In the genomic region with DNA sequence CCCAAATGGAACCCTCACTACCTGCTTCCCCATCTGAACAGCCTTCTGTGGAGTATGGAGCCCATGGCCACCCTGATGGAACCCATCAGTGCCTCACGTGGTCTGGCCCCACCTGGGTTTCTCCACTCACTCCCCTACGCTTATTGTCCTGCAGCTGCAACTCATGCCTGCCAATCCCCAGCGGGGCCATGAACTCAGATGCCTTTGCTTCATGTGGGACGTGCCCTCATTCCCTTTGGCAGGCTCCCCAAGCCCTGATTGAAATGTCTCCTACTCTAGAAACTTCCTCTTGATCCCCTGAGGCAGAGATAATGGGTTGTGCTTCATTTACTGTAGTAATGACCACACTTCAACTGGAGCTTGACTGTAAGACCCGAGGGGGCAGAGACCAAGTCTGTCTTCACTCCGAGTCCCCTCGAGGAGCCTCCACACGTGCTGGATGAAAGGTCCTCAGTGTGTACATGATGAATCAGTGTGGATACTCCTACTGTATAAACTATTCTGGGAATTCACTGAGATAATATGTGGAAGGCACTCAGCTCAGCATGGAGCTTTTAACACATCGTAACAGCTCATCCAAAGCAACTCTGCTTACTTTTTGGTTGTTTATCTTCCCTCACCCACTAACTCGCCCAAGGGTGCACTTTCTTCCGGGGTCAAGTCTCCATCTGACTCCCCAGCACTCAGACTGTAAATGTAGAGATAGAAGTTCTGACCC, we compare ENCODE assay signal across 18 cellular contexts.
DNase-seq lines count a peak whose midpoint lies in the region; ATAC-seq and TF ChIP-seq lines count a peak whose summit lies in the region.
"Had no signal": no experiment of that assay in that cellular context is flagged by ENCODE, and none has a peak within 500 bp of the region (broad histone marks: within the 10 kb centered on the region; RNA-seq: fewer than 3 reads in every experiment).

No MANE protein-coding gene starts in this region.

- H2BK15ac ChIP-seq in mesendoderm (replicated peaks; ENCODE audit: low read depth), result no peak overlapping the region

- H3K23ac ChIP-seq in mesendoderm (ENCODE audit: low read length), result no peak overlapping the region

- H3K4me3 ChIP-seq in AG10803 (ENCODE audit: low read length) (no peak overlapping the region), mesendoderm (ENCODE audit: low read length) (no peak overlapping the region), GM23338 (no peak overlapping the region)
- H3K4me3 ChIP-seq: thyroid gland had no signal

- H3K79me2 ChIP-seq in mesendoderm (ENCODE audit: control insufficient read depth, insufficient read depth, low read length), result no peaks in the 10 kb centered on the region
- no peaks in the 10 kb centered on the region for H3K79me2 ChIP-seq in GM23338 (replicated peaks; ENCODE audit: insufficient read depth)

- H3K4me3 Mint-ChIP-seq in dendritic cell treated with granulocyte-macrophage colony-stimulating factor and Interleukin-4, amounts not matched to agents 40 ng/mL and 50 ng/mL, for 4 days, result no peak overlapping the region
- no peak overlapping the region for H3K4me3 Mint-ChIP-seq in GM23338
- no peak overlapping the region for H3K4me3 Mint-ChIP-seq in naive thymus-derived CD8-positive, alpha-beta T cell
- H3K4me3 Mint-ChIP-seq: activated naive CD8-positive, alpha-beta T cell treated with anti-CD3 and anti-CD28 coated beads, Interleukin-2, amount 10 ng/mL, durations not matched to agents 7 days and 5 days; memory B cell; WTC11 had no signal

- H3K27me3 Mint-ChIP-seq in dendritic cell treated with granulocyte-macrophage colony-stimulating factor and Interleukin-4, amounts not matched to agents 40 ng/mL and 50 ng/mL, for 4 days, result no peaks in the 10 kb centered on the region
- H3K27me3 Mint-ChIP-seq in GM23338 (ENCODE audit: insufficient read depth, low read depth, poor library complexity), result no peaks in the 10 kb centered on the region
- H3K27me3 Mint-ChIP-seq in naive thymus-derived CD8-positive, alpha-beta T cell, result no peaks in the 10 kb centered on the region
- H3K27me3 Mint-ChIP-seq: activated naive CD8-positive, alpha-beta T cell treated with anti-CD3 and anti-CD28 coated beads, Interleukin-2, amount 10 ng/mL, durations not matched to agents 7 days and 5 days; memory B cell had no signal

- H3K4ac ChIP-seq in mesendoderm (ENCODE audit: low read depth, low read length), result no peak overlapping the region

- WGBS in mesendoderm (ENCODE audit: extremely low coverage, insufficient coverage, low lambda C conversion rate), result no CpG with 5 or more reads among the region's 11 CpGs

- intact Hi-C loops in dendritic cell treated with granulocyte-macrophage colony-stimulating factor and Interleukin-4, amounts not matched to agents 40 ng/mL and 50 ng/mL, for 4 days (cut with micrococcal nuclease), result loop anchor here (5.0 kb wide), 1 partner anchor 81 kb away; no protein-coding TSS in a partner anchor

- no peak overlapping the region for H4K5ac ChIP-seq in mesendoderm (ENCODE audit: low read length)

- H3K79me1 ChIP-seq in mesendoderm (ENCODE audit: low read length), result no peaks in the 10 kb centered on the region

- H4K8ac ChIP-seq in mesendoderm (ENCODE audit: low read depth, low read length), result no peak overlapping the region

- ATAC-seq in GM23338, result no peak
- ATAC-seq in naive thymus-derived CD8-positive, alpha-beta T cell, result no peak
- ATAC-seq: SK-N-SH treated with all-trans-retinoic acid at 6 μM for 48 hours, WTC11 had no signal

- no peaks in the 10 kb centered on the region for H3K9me3 Mint-ChIP-seq in dendritic cell treated with granulocyte-macrophage colony-stimulating factor and Interleukin-4, amounts not matched to agents 40 ng/mL and 50 ng/mL, for 4 days
- H3K9me3 Mint-ChIP-seq in GM23338, result no peaks in the 10 kb centered on the region
- H3K9me3 Mint-ChIP-seq in naive thymus-derived CD8-positive, alpha-beta T cell, result no peaks in the 10 kb centered on the region
- H3K9me3 Mint-ChIP-seq: memory B cell, WTC11 had no signal

- H3K4me1 ChIP-seq in mesendoderm (ENCODE audit: control insufficient read depth, low read depth, low read length), result peaks cover 3% of the 10 kb centered on the region
- peaks cover 7% of the 10 kb centered on the region; the same call in 1 of the 2 replicates for H3K4me1 ChIP-seq in GM23338 (ENCODE audit: insufficient read depth)

- H3F3A ChIP-seq in GM23338 (replicated peaks; ENCODE audit: low read depth), result no peaks in the 10 kb centered on the region

- no peak overlapping the region for H2AFZ ChIP-seq in GM23338

- H3K27me3 ChIP-seq in mesendoderm (ENCODE audit: insufficient read depth, low read length, poor library complexity), result no peaks in the 10 kb centered on the region
- no peaks in the 10 kb centered on the region for H3K27me3 ChIP-seq in GM23338 (ENCODE audit: insufficient read depth)
- H3K27me3 ChIP-seq: thyroid gland had no signal

- H3K27ac ChIP-seq in mesendoderm (ENCODE audit: low read depth, low read length) (no peak overlapping the region), GM23338 (ENCODE audit: low read depth) (no peak overlapping the region)
- H3K27ac ChIP-seq: thyroid gland had no signal

- H3K56ac ChIP-seq in mesendoderm (ENCODE audit: low read length), result no peak overlapping the region

- no peak overlapping the region for H2BK120ac ChIP-seq in mesendoderm (ENCODE audit: low read depth, low read length)

- H3K4me1 Mint-ChIP-seq in dendritic cell treated with granulocyte-macrophage colony-stimulating factor and Interleukin-4, amounts not matched to agents 40 ng/mL and 50 ng/mL, for 4 days (ENCODE audit: low read depth), result peaks cover 77% of the 10 kb centered on the region
- H3K4me1 Mint-ChIP-seq in GM23338, result peaks cover 12% of the 10 kb centered on the region
- H3K4me1 Mint-ChIP-seq in naive thymus-derived CD8-positive, alpha-beta T cell, result peaks cover 18 to 51% (median 37%) of the 10 kb centered on the region in 4 donors

- TF ChIP-seq POLR2A in erythroblast (IDR thresholded peaks at IDR 0.05; ENCODE audit: low read length), result no peak

- H4K20me1 ChIP-seq in GM23338 (replicated peaks; ENCODE audit: insufficient read depth), result no peaks in the 10 kb centered on the region

- no peak overlapping the region for H2BK5ac ChIP-seq in mesendoderm (ENCODE audit: low read length)

- peak overlapping the region; percentile 2 for H3K27ac Mint-ChIP-seq in dendritic cell treated with granulocyte-macrophage colony-stimulating factor and Interleukin-4, amounts not matched to agents 40 ng/mL and 50 ng/mL, for 4 days
- H3K27ac Mint-ChIP-seq in GM23338, result no peak overlapping the region; the same call in 1 of the 2 replicates
- H3K27ac Mint-ChIP-seq in naive thymus-derived CD8-positive, alpha-beta T cell, result peak overlapping the region in 1 of 10 donors; percentile 65
- H3K27ac Mint-ChIP-seq: activated naive CD8-positive, alpha-beta T cell treated with anti-CD3 and anti-CD28 coated beads, Interleukin-2, amount 10 ng/mL, durations not matched to agents 7 days and 5 days; memory B cell; WTC11 had no signal

- no peak overlapping the region for H2AK5ac ChIP-seq in mesendoderm (ENCODE audit: low read length)

- TF ChIP-seq CTCF in AG10803 (conservative IDR thresholded peaks at IDR 0.05; ENCODE audit: low read length) (no peak), GM23338 (conservative IDR thresholded peaks at IDR 0.05; ENCODE audit: low read depth in 2 of 2) (no peak)

- no peaks in the 10 kb centered on the region for H3K9me2 ChIP-seq in GM23338 (ENCODE audit: insufficient read depth)

- no peak overlapping the region for H3K9ac ChIP-seq in mesendoderm (ENCODE audit: low read length)

- DNase-seq in AG10803 (ENCODE audit: low read depth), result peak; percentile 14
- DNase-seq in M059J (ENCODE audit: low read depth), result peak; percentile 32
- DNase-seq in mesendoderm, result peak; percentile 10
- no peak for DNase-seq in erythroblast (lab: John Stamatoyannopoulos, UW)
- DNase-seq in cortex of kidney (lab: John Stamatoyannopoulos, UW), result no peak
- DNase-seq in GM23338 (ENCODE audit: low spot score), result no peak
- DNase-seq in naive thymus-derived CD8-positive, alpha-beta T cell, result no peak
- DNase-seq: activated CD8-positive, alpha-beta memory T cell treated with anti-CD3 and anti-CD28 coated beads, Interleukin-2, amount 50 U/mL, for 48 hours; activated naive CD8-positive, alpha-beta T cell treated with anti-CD3 and anti-CD28 coated beads, Interleukin-2, amount 10 ng/mL, durations not matched to agents 7 days and 5 days; dermis blood vessel endothelial cell; DMS53; MM.1S; NCI-H2171 treated with DMSO at 0.1 percent for 48 hours; thyroid gland had no signal

- H3K18ac ChIP-seq in mesendoderm (ENCODE audit: low read length), result no peak overlapping the region

- H3K36me3 ChIP-seq in mesendoderm (ENCODE audit: control insufficient read depth, insufficient read depth, low read length), result no peaks in the 10 kb centered on the region
- H3K36me3 ChIP-seq in GM23338 (ENCODE audit: insufficient read depth), result no peaks in the 10 kb centered on the region
- H3K36me3 ChIP-seq: thyroid gland had no signal

- peaks cover 18% of the 10 kb centered on the region for H3K36me3 Mint-ChIP-seq in dendritic cell treated with granulocyte-macrophage colony-stimulating factor and Interleukin-4, amounts not matched to agents 40 ng/mL and 50 ng/mL, for 4 days (ENCODE audit: low read depth)
- H3K36me3 Mint-ChIP-seq in GM23338 (ENCODE audit: low read depth), result no peaks in the 10 kb centered on the region
- H3K36me3 Mint-ChIP-seq in naive thymus-derived CD8-positive, alpha-beta T cell, result peaks cover 10 to 59% (median 34%) of the 10 kb centered on the region in 3 donors
- H3K36me3 Mint-ChIP-seq: WTC11 had no signal

- H3K4me2 ChIP-seq in mesendoderm (ENCODE audit: low read length) (no peak overlapping the region), GM23338 (no peak overlapping the region)

- POLR2A ChIA-PET in naive thymus-derived CD8-positive, alpha-beta T cell (lab: Charles Lee), result no interaction called here

TF ChIP-seq in GM23338, 12 proteins besides CTCF, POLR2A, EP300 and RAD21 (continues in another document):
- TF ChIP-seq POLR2AphosphoS5 (IDR thresholded peaks at IDR 0.05; ENCODE audit: low read depth), result no peak
- TF ChIP-seq ZNF114 (CRISPR knock-in tag; IDR thresholded peaks at IDR 0.05), result no peak

Comparison
In these comparisons a context has a peak if more than half of its experiments do, and no peak if none do; other contexts are left out.
1. DNase-seq: peak in AG10803 (single experiment), M059J (single experiment) and mesendoderm (single experiment); none in erythroblast (0 of 2), cortex of kidney (single experiment), GM23338 (single experiment) and naive thymus-derived CD8-positive, alpha-beta T cell (0 of 10).